In the genomic region with DNA sequence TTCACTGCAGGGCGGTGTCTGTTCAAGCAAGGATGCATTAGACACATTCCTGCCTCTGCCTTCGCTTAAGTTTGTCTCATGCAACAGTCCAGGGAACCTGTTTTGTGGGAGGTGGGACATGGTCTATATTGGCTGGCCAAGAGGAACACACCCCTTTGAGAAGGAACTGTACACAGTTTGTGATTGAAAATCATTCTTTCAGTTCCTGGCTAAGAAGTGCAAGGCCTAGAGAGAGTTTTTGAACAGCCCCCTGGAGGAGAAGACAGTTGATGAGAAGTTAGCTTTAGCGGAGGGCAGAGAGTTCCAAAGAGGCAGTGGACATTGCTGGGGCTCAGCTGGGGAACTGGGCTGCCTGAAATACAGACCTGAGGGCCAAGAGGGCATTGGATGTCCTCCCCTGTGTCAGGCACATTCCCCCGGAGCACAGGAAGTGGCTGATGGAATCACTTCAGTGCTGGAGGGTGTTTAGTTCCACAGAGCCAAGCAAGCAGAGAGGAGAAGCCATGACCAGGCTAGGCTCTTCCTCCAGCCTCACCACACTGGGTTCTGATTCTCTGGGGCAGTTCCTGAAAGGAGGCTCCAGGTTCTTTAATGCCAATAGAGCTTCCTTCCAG, we compare ENCODE assay signal across 24 cellular contexts.
A peak's percentile ranks its signal among the peaks of the same experiment; 100 is the strongest.
DNase-seq lines count a peak whose midpoint lies in the region; ATAC-seq, FAIRE-seq and TF ChIP-seq lines count a peak whose summit lies in the region.
"Had no signal": no experiment of that assay in that cellular context is flagged by ENCODE, and none has a peak within 500 bp of the region (broad histone marks: within the 10 kb centered on the region; RNA-seq: fewer than 3 reads in every experiment).

No MANE protein-coding gene starts in this region.

- H3K4me1 Mint-ChIP-seq in CD8-positive, alpha-beta T cell (ENCODE audit: low read depth): peaks cover 56% of the 10 kb centered on the region
- peaks cover 35% of the 10 kb centered on the region for H3K4me1 Mint-ChIP-seq in neural crest cell
- peaks cover 17% of the 10 kb centered on the region for H3K4me1 Mint-ChIP-seq in activated CD4-positive, alpha-beta T cell treated with anti-CD3 and anti-CD28 coated beads, Interleukin-2, amount 10 ng/mL, durations not matched to agents 24 days and 14 days

- no peak overlapping the region for H3K4me3 Mint-ChIP-seq in CD8-positive, alpha-beta T cell
- no peak overlapping the region for H3K4me3 Mint-ChIP-seq in neural crest cell
- H3K4me3 Mint-ChIP-seq in activated CD4-positive, alpha-beta T cell treated with anti-CD3 and anti-CD28 coated beads, Interleukin-2, amount 10 ng/mL, durations not matched to agents 24 days and 14 days: no peak overlapping the region
- H3K4me3 Mint-ChIP-seq: stimulated activated memory B cell treated with anti-CD40 and anti-IgM and Interleukin-4, amounts not matched to agents 10 μg/mL and 1 μg/mL and 100 μg/mL, for 72 hours had no signal

- H3K27me3 Mint-ChIP-seq in CD8-positive, alpha-beta T cell (ENCODE audit: low read depth): no peaks in the 10 kb centered on the region
- no peaks in the 10 kb centered on the region for H3K27me3 Mint-ChIP-seq in neural crest cell (ENCODE audit: low read depth)
- H3K27me3 Mint-ChIP-seq in activated CD4-positive, alpha-beta T cell treated with anti-CD3 and anti-CD28 coated beads, Interleukin-2, amount 10 ng/mL, durations not matched to agents 24 days and 14 days: no peaks in the 10 kb centered on the region
- H3K27me3 Mint-ChIP-seq: stimulated activated memory B cell treated with anti-CD40 and anti-IgM and Interleukin-4, amounts not matched to agents 10 μg/mL and 1 μg/mL and 100 μg/mL, for 72 hours had no signal

- no peak overlapping the region for H3K27ac ChIP-seq in CD8-positive, alpha-beta T cell (ENCODE audit: low read depth, low read length)
- H3K27ac ChIP-seq: breast epithelium, epithelial cell of prostate, tibial nerve had no signal

- H3K27ac Mint-ChIP-seq in CD8-positive, alpha-beta T cell: peak overlapping the region; percentile 10
- H3K27ac Mint-ChIP-seq in neural crest cell (ENCODE audit: unreplicated experiment): peak overlapping the region; percentile 88
- no peak overlapping the region for H3K27ac Mint-ChIP-seq in activated CD4-positive, alpha-beta T cell treated with anti-CD3 and anti-CD28 coated beads, Interleukin-2, amount 10 ng/mL, durations not matched to agents 24 days and 14 days
- H3K27ac Mint-ChIP-seq: activated T-helper 2 cell treated with anti-CD3 and anti-CD28 coated beads, Interferon-gamma antibody, Interleukin-2, Interleukin-4, amounts not matched to agents 10 μg/mL and 5 μg/mL and 100 μg/mL, durations not matched to agents 14 hours and 24 hours and 36 hours; stimulated activated memory B cell treated with anti-CD40 and anti-IgM and Interleukin-4, amounts not matched to agents 10 μg/mL and 1 μg/mL and 100 μg/mL, for 72 hours had no signal

- peaks cover 82% of the 10 kb centered on the region for H3K36me3 Mint-ChIP-seq in CD8-positive, alpha-beta T cell
- no peaks in the 10 kb centered on the region for H3K36me3 Mint-ChIP-seq in neural crest cell (ENCODE audit: low read depth)
- peaks cover 50% of the 10 kb centered on the region for H3K36me3 Mint-ChIP-seq in activated CD4-positive, alpha-beta T cell treated with anti-CD3 and anti-CD28 coated beads, Interleukin-2, amount 10 ng/mL, durations not matched to agents 24 days and 14 days (ENCODE audit: low read depth)
- H3K36me3 Mint-ChIP-seq: stimulated activated memory B cell treated with anti-CD40 and anti-IgM and Interleukin-4, amounts not matched to agents 10 μg/mL and 1 μg/mL and 100 μg/mL, for 72 hours had no signal

- intact Hi-C loops in CD8-positive, alpha-beta T cell (cut with DNase I, micrococcal nuclease): no loop called here
- intact Hi-C loops in activated CD4-positive, alpha-beta T cell treated with anti-CD3 and anti-CD28 coated beads, Interleukin-2, amount 10 ng/mL, durations not matched to agents 24 days and 14 days (cut with micrococcal nuclease): no loop called here

- no peak for DNase-seq in CD8-positive, alpha-beta T cell
- DNase-seq in bronchial epithelial cell (ENCODE audit: low read depth) (no peak), neural crest cell (ENCODE audit: low read depth, low spot score) (no peak), NCI-H446 treated with DMSO at 0.1 percent for 48 hours (lab: John Stamatoyannopoulos, UW) (no peak)
- DNase-seq in activated CD4-positive, alpha-beta T cell treated with anti-CD3 and anti-CD28 coated beads, Interleukin-2, amount 10 ng/mL, durations not matched to agents 24 days and 14 days: no peak
- DNase-seq: activated CD4-positive, alpha-beta T cell treated with anti-CD3 and anti-CD28 coated beads for 4 hours; activated CD8-positive, alpha-beta memory T cell treated with anti-CD3 and anti-CD28 coated beads, Interleukin-2, amount 50 U/mL, for 4 hours; dermis blood vessel endothelial cell; HCEC 1CT; hippocampal formation; NCI-H1436; right cardiac atrium; SW 1271 had no signal

- POLR2A ChIA-PET in CD8-positive, alpha-beta T cell (lab: Charles Lee): interaction anchor here (1.4 to 2.2 kb wide), 2 partner anchors 13 to 17 kb away, joined by 3 to 6 read pairs; no protein-coding TSS in a partner anchor

- no peak for ATAC-seq in CD8-positive, alpha-beta T cell
- ATAC-seq in GM19351 (IDR thresholded peaks at IDR 0.05; ENCODE audit: unreplicated experiment) (peak; percentile 90), HG02588 (IDR thresholded peaks at IDR 0.05; ENCODE audit: unreplicated experiment) (no peak)
- ATAC-seq: right cardiac atrium; Right ventricle myocardium inferior; stimulated activated memory B cell treated with anti-CD40 and anti-IgM and Interleukin-4, amounts not matched to agents 10 μg/mL and 1 μg/mL and 100 μg/mL, for 72 hours had no signal

- CTCF ChIA-PET in CD8-positive, alpha-beta T cell (lab: Charles Lee): interaction anchor here (1.8 kb wide), 1 partner anchor 9 kb away, joined by 5 read pairs; no protein-coding TSS in a partner anchor

- H3K36me3 ChIP-seq in CD8-positive, alpha-beta T cell (ENCODE audit: insufficient read depth, low read length): peaks cover 41% of the 10 kb centered on the region
- H3K36me3 ChIP-seq in bronchial epithelial cell (ENCODE audit: control insufficient read depth, insufficient read depth, low read length): no peaks in the 10 kb centered on the region
- H3K36me3 ChIP-seq: breast epithelium, tibial nerve had no signal

- TF ChIP-seq CTCF in CD8-positive, alpha-beta T cell (IDR thresholded peaks at IDR 0.05): no peak
- TF ChIP-seq CTCF in bronchial epithelial cell (IDR thresholded peaks at IDR 0.05; ENCODE audit: insufficient read depth, low read length, severe bottlenecking) (no peak), neural crest cell (conservative IDR thresholded peaks at IDR 0.05) (no peak)

- H3K9me3 ChIP-seq in CD8-positive, alpha-beta T cell (ENCODE audit: low read length): no peaks in the 10 kb centered on the region
- H3K9me3 ChIP-seq: breast epithelium, tibial nerve had no signal

- no peaks in the 10 kb centered on the region for H3K27me3 ChIP-seq in CD8-positive, alpha-beta T cell (ENCODE audit: insufficient read depth, low read length)
- H3K27me3 ChIP-seq in bronchial epithelial cell (ENCODE audit: control insufficient read depth, insufficient read depth, low read length): no peaks in the 10 kb centered on the region
- H3K27me3 ChIP-seq: breast epithelium, tibial nerve had no signal

- peaks cover 36% of the 10 kb centered on the region for H3K4me1 ChIP-seq in CD8-positive, alpha-beta T cell (ENCODE audit: insufficient read depth, low read length)
- H3K4me1 ChIP-seq: breast epithelium had no signal

- peak; percentile 66 for FAIRE-seq in bronchial epithelial cell (lab: Jason Lieb, UNC)
- FAIRE-seq: D721Med, keratinocyte, TTC549 had no signal

- H3K9me3 Mint-ChIP-seq in CD8-positive, alpha-beta T cell: no peaks in the 10 kb centered on the region
- H3K9me3 Mint-ChIP-seq in neural crest cell: no peaks in the 10 kb centered on the region
- H3K9me3 Mint-ChIP-seq in activated CD4-positive, alpha-beta T cell treated with anti-CD3 and anti-CD28 coated beads, Interleukin-2, amount 10 ng/mL, durations not matched to agents 24 days and 14 days: no peaks in the 10 kb centered on the region
- H3K9me3 Mint-ChIP-seq: activated T-helper 2 cell treated with anti-CD3 and anti-CD28 coated beads, Interferon-gamma antibody, Interleukin-2, Interleukin-4, amounts not matched to agents 10 μg/mL and 5 μg/mL and 100 μg/mL, durations not matched to agents 14 hours and 24 hours and 36 hours; stimulated activated memory B cell treated with anti-CD40 and anti-IgM and Interleukin-4, amounts not matched to agents 10 μg/mL and 1 μg/mL and 100 μg/mL, for 72 hours had no signal

- H3K4me3 ChIP-seq in CD8-positive, alpha-beta T cell (ENCODE audit: low read depth, low read length): no peak overlapping the region
- H3K4me3 ChIP-seq in bronchial epithelial cell (ENCODE audit: low read depth, low read length): no peak overlapping the region
- H3K4me3 ChIP-seq: breast epithelium, tibial nerve had no signal
